Comparison of ENCODE assay signal across 17 cellular contexts in the genomic region with DNA sequence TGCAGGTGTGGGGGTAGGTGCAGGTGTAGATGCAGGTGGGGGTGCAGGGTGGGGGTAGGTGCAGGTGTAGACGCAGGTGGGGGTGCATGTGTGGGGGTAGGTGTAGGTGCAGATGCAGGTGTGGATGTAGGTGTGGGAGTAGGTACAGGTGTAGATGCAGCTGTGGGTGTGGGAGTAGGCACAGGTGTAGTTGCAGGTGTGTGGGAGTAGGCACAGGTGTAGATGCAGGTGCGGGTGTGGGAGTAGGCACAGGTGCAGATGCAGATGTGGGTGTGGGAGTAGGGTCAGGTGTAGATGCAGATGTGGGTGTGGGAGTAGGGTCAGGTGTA.
"Had no signal": no experiment of that assay in that cellular context is flagged by ENCODE, and none has a peak within 500 bp of the region (broad histone marks: within the 10 kb centered on the region; RNA-seq: fewer than 3 reads in every experiment).

No MANE protein-coding gene starts in this region.

- ATAC-seq: stimulated activated memory B cell treated with anti-CD40 and anti-IgM and Interleukin-4, amounts not matched to agents 10 μg/mL and 1 μg/mL and 100 μg/mL, for 72 hours had no signal

- H3K27me3 ChIP-seq: tibial nerve, vagina had no signal

- H3K4me3 Mint-ChIP-seq: activated B cell treated with CpG ODN at 0.5 μM for 24 hours; activated CD8-positive, alpha-beta memory T cell treated with anti-CD3 and anti-CD28 coated beads, Interleukin-2, amount 10 ng/mL, durations not matched to agents 7 days and 5 days; activated T-cell treated with anti-CD3 and anti-CD28 coated beads, Interleukin-2, amount 50 U/mL, for 4 hours; mesothelial cell of epicardium; nephron progenitor cell; stimulated activated memory B cell treated with anti-CD40 and anti-IgM and Interleukin-4, amounts not matched to agents 10 μg/mL and 1 μg/mL and 100 μg/mL, for 72 hours; T-helper 2 cell treated with Interferon-gamma antibody and Interleukin-4, amounts not matched to agents 5 μg/mL and 100 μg/mL, for 36 hours had no signal

- H3K27ac Mint-ChIP-seq: activated B cell treated with CpG ODN at 0.5 μM for 24 hours; mesothelial cell of epicardium; stimulated activated memory B cell treated with anti-CD40 and anti-IgM and Interleukin-4, amounts not matched to agents 10 μg/mL and 1 μg/mL and 100 μg/mL, for 72 hours; T-helper 2 cell treated with Interferon-gamma antibody and Interleukin-4, amounts not matched to agents 5 μg/mL and 100 μg/mL, for 36 hours had no signal

- H3K4me1 ChIP-seq: parathyroid adenoma, tibial nerve, vagina had no signal

- H3K27ac ChIP-seq: parathyroid adenoma, tibial nerve, vagina had no signal

- H3K4me1 Mint-ChIP-seq: activated B cell treated with CpG ODN at 0.5 μM for 24 hours; activated CD8-positive, alpha-beta memory T cell treated with anti-CD3 and anti-CD28 coated beads, Interleukin-2, amount 10 ng/mL, durations not matched to agents 7 days and 5 days; mesothelial cell of epicardium; stimulated activated memory B cell treated with anti-CD40 and anti-IgM and Interleukin-4, amounts not matched to agents 10 μg/mL and 1 μg/mL and 100 μg/mL, for 72 hours had no signal

- H3K4me3 ChIP-seq: tibial nerve, vagina had no signal

- H3K27me3 Mint-ChIP-seq: activated B cell treated with CpG ODN at 0.5 μM for 24 hours; activated CD8-positive, alpha-beta memory T cell treated with anti-CD3 and anti-CD28 coated beads, Interleukin-2, amount 10 ng/mL, durations not matched to agents 7 days and 5 days; stimulated activated memory B cell treated with anti-CD40 and anti-IgM and Interleukin-4, amounts not matched to agents 10 μg/mL and 1 μg/mL and 100 μg/mL, for 72 hours had no signal

- H3K9me3 ChIP-seq: tibial nerve, vagina had no signal

- H3K9me3 Mint-ChIP-seq: activated B cell treated with CpG ODN at 0.5 μM for 24 hours; activated naive CD4-positive, alpha-beta T cell treated with anti-CD3 and anti-CD28 coated beads, Interleukin-2, amount 50 U/mL, for 72 hours; activated T-cell treated with anti-CD3 and anti-CD28 coated beads, Interleukin-2, amount 50 U/mL, for 4 hours; mesothelial cell of epicardium; nephron progenitor cell; T-helper 2 cell treated with Interferon-gamma antibody and Interleukin-4, amounts not matched to agents 5 μg/mL and 100 μg/mL, for 36 hours had no signal

- DNase-seq: activated CD4-positive, alpha-beta T cell treated with anti-CD3 and anti-CD28 coated beads, Interleukin-2, amount 50 U/mL, for 1 hour; activated gamma-delta T cell; caudate nucleus; effector CD8-positive, alpha-beta T cell; kidney glomerular epithelial cell; stimulated activated CD4-positive, alpha-beta T cell treated with anti-CD3 and anti-CD28 coated beads, Interleukin-12 subunit alpha, Interleukin-12 subunit beta, amount 100 ng/mL, for 4 hours had no signal

- H2AFZ ChIP-seq: parathyroid adenoma had no signal

- H3K79me2 ChIP-seq: parathyroid adenoma had no signal
